ENCODE assay signal across 10 cellular contexts in the genomic region with DNA sequence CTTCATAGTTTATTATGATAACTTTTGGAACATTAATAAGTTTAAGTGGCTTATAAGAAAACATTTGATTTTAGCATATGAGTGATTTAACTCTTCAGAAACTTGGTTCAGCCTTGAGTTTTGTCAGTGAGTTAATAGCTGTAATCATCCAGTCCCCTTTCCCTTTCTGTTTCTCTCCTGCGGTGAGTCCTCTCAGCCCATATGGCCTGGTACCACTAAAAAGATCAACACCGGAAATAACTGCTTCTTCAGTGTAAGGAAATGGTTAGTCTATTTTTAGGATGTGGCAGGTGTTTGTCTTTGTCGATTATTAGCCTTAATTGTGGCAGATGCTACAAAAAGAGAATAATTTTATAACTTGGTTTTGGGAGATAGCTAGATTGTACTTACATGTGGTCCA.
DNase-seq lines count a peak whose midpoint lies in the region; ATAC-seq and TF ChIP-seq lines count a peak whose summit lies in the region.
"Had no signal": no experiment of that assay in that cellular context is flagged by ENCODE, and none has a peak within 500 bp of the region (broad histone marks: within the 10 kb centered on the region; RNA-seq: fewer than 3 reads in every experiment).

No MANE protein-coding gene starts in this region.

- H3K4me1 Mint-ChIP-seq in activated T-helper 1 cell treated with anti-CD3 and anti-CD28 coated beads, Interleukin-12 subunit alpha, Interleukin-12 subunit beta, Interleukin-2, Interleukin-4 antibody, amounts not matched to agents 30 ng/mL and 10 ng/mL and 1 ng/mL, durations not matched to agents 14 hours and 24 hours and 36 hours (ENCODE audit: low read depth): peaks cover 42% of the 10 kb centered on the region
- H3K4me1 Mint-ChIP-seq: brain had no signal

- H3K36me3 Mint-ChIP-seq in activated T-helper 1 cell treated with anti-CD3 and anti-CD28 coated beads, Interleukin-12 subunit alpha, Interleukin-12 subunit beta, Interleukin-2, Interleukin-4 antibody, amounts not matched to agents 30 ng/mL and 10 ng/mL and 1 ng/mL, durations not matched to agents 14 hours and 24 hours and 36 hours (ENCODE audit: low read depth): peaks cover 19% of the 10 kb centered on the region

- H3K4me3 Mint-ChIP-seq in activated T-helper 1 cell treated with anti-CD3 and anti-CD28 coated beads, Interleukin-12 subunit alpha, Interleukin-12 subunit beta, Interleukin-2, Interleukin-4 antibody, amounts not matched to agents 30 ng/mL and 10 ng/mL and 1 ng/mL, durations not matched to agents 14 hours and 24 hours and 36 hours: peak overlapping the region; percentile 57
- H3K4me3 Mint-ChIP-seq: brain had no signal

- peaks cover 2% of the 10 kb centered on the region for H3K9me3 Mint-ChIP-seq in activated T-helper 1 cell treated with anti-CD3 and anti-CD28 coated beads, Interleukin-12 subunit alpha, Interleukin-12 subunit beta, Interleukin-2, Interleukin-4 antibody, amounts not matched to agents 30 ng/mL and 10 ng/mL and 1 ng/mL, durations not matched to agents 14 hours and 24 hours and 36 hours
- H3K9me3 Mint-ChIP-seq: brain had no signal

- ATAC-seq in GM19467 (IDR thresholded peaks at IDR 0.05; ENCODE audit: unreplicated experiment) (peak; percentile 82), HG03469 (IDR thresholded peaks at IDR 0.05; ENCODE audit: unreplicated experiment) (peak; percentile 86)

- H3K27ac Mint-ChIP-seq in activated T-helper 1 cell treated with anti-CD3 and anti-CD28 coated beads, Interleukin-12 subunit alpha, Interleukin-12 subunit beta, Interleukin-2, Interleukin-4 antibody, amounts not matched to agents 30 ng/mL and 10 ng/mL and 1 ng/mL, durations not matched to agents 14 hours and 24 hours and 36 hours: peak overlapping the region; percentile 78
- H3K27ac Mint-ChIP-seq: brain had no signal

- no peak for TF ChIP-seq CTCF in GM06990 (IDR thresholded peaks at IDR 0.05; ENCODE audit: insufficient read depth, low read length, poor library complexity, severe bottlenecking)
- no peak for TF ChIP-seq CTCF in foreskin fibroblast (IDR thresholded peaks at IDR 0.05; ENCODE audit: low read depth, low read length)

- H3K4me3 ChIP-seq in GM06990 (replicated peaks; ENCODE audit: low read depth, low read length) (no peak overlapping the region), foreskin fibroblast (ENCODE audit: low read depth in 1 of 2, low read length in 2 of 2) (no peak overlapping the region)
- H3K4me3 ChIP-seq: pancreas had no signal

- H3K36me3 ChIP-seq in GM06990 (ENCODE audit: control insufficient read depth, insufficient read depth, low read length): peaks cover 1% of the 10 kb centered on the region

- no peaks in the 10 kb centered on the region for H3K27me3 Mint-ChIP-seq in activated T-helper 1 cell treated with anti-CD3 and anti-CD28 coated beads, Interleukin-12 subunit alpha, Interleukin-12 subunit beta, Interleukin-2, Interleukin-4 antibody, amounts not matched to agents 30 ng/mL and 10 ng/mL and 1 ng/mL, durations not matched to agents 14 hours and 24 hours and 36 hours (ENCODE audit: insufficient read depth)
- H3K27me3 Mint-ChIP-seq: brain had no signal

- H3K27me3 ChIP-seq in GM06990 (replicated peaks; ENCODE audit: control insufficient read depth, insufficient read depth, low read length): no peaks in the 10 kb centered on the region
- H3K27me3 ChIP-seq: pancreas had no signal

- intact Hi-C loops in activated T-helper 1 cell treated with anti-CD3 and anti-CD28 coated beads, Interleukin-12 subunit alpha, Interleukin-12 subunit beta, Interleukin-2, Interleukin-4 antibody, amounts not matched to agents 30 ng/mL and 10 ng/mL and 1 ng/mL, durations not matched to agents 14 hours and 24 hours and 36 hours (cut with micrococcal nuclease): loop anchor here (1.0 to 10.0 kb wide), 7 partner anchors 12 to 377 kb away; partner anchors contain the start of genes ZBTB5 and ZCCHC7

- DNase-seq in GM06990 (ENCODE audit: extremely low read depth, insufficient read length) (peak; percentile 78), HuH-7.5 (ENCODE audit: low spot score) (no peak), foreskin fibroblast (no peak), mesenteric fat pad (ENCODE audit: low spot score) (no peak), NCI-H345 treated with DMSO at 0.1 percent for 48 hours (lab: John Stamatoyannopoulos, UW; ENCODE audit: unreplicated experiment) (no peak)
- DNase-seq in activated T-helper 1 cell treated with anti-CD3 and anti-CD28 coated beads, Interleukin-12 subunit alpha, Interleukin-12 subunit beta, Interleukin-2, Interleukin-4 antibody, amounts not matched to agents 30 ng/mL and 10 ng/mL and 1 ng/mL, durations not matched to agents 14 hours and 24 hours and 36 hours (ENCODE audit: low spot score): peak; percentile 34
- DNase-seq: pancreas had no signal

Comparison
In these comparisons a context has a peak if more than half of its experiments do, and no peak if none do; other contexts are left out.
1. DNase-seq: peak in GM06990 (single experiment) and activated T-helper 1 cell treated with anti-CD3 and anti-CD28 coated beads, Interleukin-12 subunit alpha, Interleukin-12 subunit beta, Interleukin-2, Interleukin-4 antibody, amounts not matched to agents 30 ng/mL and 10 ng/mL and 1 ng/mL, durations not matched to agents 14 hours and 24 hours and 36 hours (single experiment); none in HuH-7.5 (single experiment), foreskin fibroblast (0 of 2), mesenteric fat pad (single experiment) and NCI-H345 treated with DMSO at 0.1 percent for 48 hours (single experiment).